ENCODE assay signal across 8 cellular contexts in genomic region chr17:76738468-76738850, GRCh38. TPM values are rescaled to one million over a fixed set of nuclear protein-coding genes. Genes with fewer than 3 reads are reported as not detected.
DNase-seq lines count a peak whose midpoint lies in the region; ATAC-seq lines count a peak whose summit lies in the region.

No MANE protein-coding gene starts in this region.

- peaks cover 0 to 9% (median 0%) of the 10 kb centered on the region in 11 experiments; a peak in 3 of 22 replicates for H3K9me3 ChIP-seq in BLaER1 treated with 17β-estradiol and CSF1 and Interleukin-3, amounts not matched to agents 10 nM and 100 nM (replicated peaks in 1 of 11)
- no peaks in the 10 kb centered on the region for H3K9me3 ChIP-seq in KOPT-K1 (ENCODE audit: insufficient read depth, low read length, poor library complexity, severe bottlenecking)

- no peaks in the 10 kb centered on the region for H3K27me3 ChIP-seq in BLaER1 treated with 17β-estradiol and CSF1 and Interleukin-3, amounts not matched to agents 10 nM and 100 nM

- H3K4me3 Mint-ChIP-seq in naive B cell: peak overlapping the region; percentile 95 to 99 (median 98)

- peak overlapping the region; percentile 79 to 97 (median 91) for H3K4me2 ChIP-seq in BLaER1 treated with 17β-estradiol and CSF1 and Interleukin-3, amounts not matched to agents 10 nM and 100 nM

- H3K36me3 Mint-ChIP-seq in naive B cell: peaks cover 24 to 33% of the 10 kb centered on the region in 2 donors

- H3K9ac ChIP-seq in BLaER1 treated with 17β-estradiol and CSF1 and Interleukin-3, amounts not matched to agents 10 nM and 100 nM: peak overlapping the region; percentile 81 to 100 (median 99)

- H3K36me3 ChIP-seq in BLaER1 treated with 17β-estradiol and CSF1 and Interleukin-3, amounts not matched to agents 10 nM and 100 nM: peaks cover 34 to 59% (median 47%) of the 10 kb centered on the region in 11 experiments
- peaks cover 62% of the 10 kb centered on the region for H3K36me3 ChIP-seq in KOPT-K1 (ENCODE audit: insufficient read depth, low read length)

- peak overlapping the region; percentile 81 to 99 (median 95) for H3K4me3 ChIP-seq in BLaER1 treated with 17β-estradiol and CSF1 and Interleukin-3, amounts not matched to agents 10 nM and 100 nM

- peak overlapping the region; percentile 79 to 99 (median 98); a peak in 21 of 22 replicates for H3K27ac ChIP-seq in BLaER1 treated with 17β-estradiol and CSF1 and Interleukin-3, amounts not matched to agents 10 nM and 100 nM
- H3K27ac ChIP-seq in KOPT-K1 (ENCODE audit: low read depth, low read length, poor library complexity, severe bottlenecking): peak overlapping the region; percentile 97

- peaks cover 25 to 36% (median 32%) of the 10 kb centered on the region in 11 experiments; a peak in 21 of 22 replicates for H4K20me1 ChIP-seq in BLaER1 treated with 17β-estradiol and CSF1 and Interleukin-3, amounts not matched to agents 10 nM and 100 nM

- peak; percentile 26 for DNase-seq in cerebellar cortex (ENCODE audit: low spot score)
- DNase-seq in naive B cell: no peak
- no peak for DNase-seq in retina
- DNase-seq in inferior parietal cortex (ENCODE audit: extremely low spot score): no peak

- H3K27me3 Mint-ChIP-seq in naive B cell: no peaks in the 10 kb centered on the region

- peaks cover 27 to 46% (median 34%) of the 10 kb centered on the region in 3 donors for H3K4me1 Mint-ChIP-seq in naive B cell

- H3K27ac Mint-ChIP-seq in naive B cell: peak overlapping the region; percentile 97 to 99 (median 99)

- no peaks in the 10 kb centered on the region for H3K9me3 Mint-ChIP-seq in naive B cell

- ATAC-seq in naive B cell (ENCODE audit: low read depth in 2 of 2): no peak
- no peak for ATAC-seq in HG02938 (IDR thresholded peaks at IDR 0.05; ENCODE audit: unreplicated experiment)
- no peak for ATAC-seq in HG03175 (IDR thresholded peaks at IDR 0.05; ENCODE audit: unreplicated experiment)

- peaks cover 23 to 39% (median 30%) of the 10 kb centered on the region in 10 experiments for H3K4me1 ChIP-seq in BLaER1 treated with 17β-estradiol and CSF1 and Interleukin-3, amounts not matched to agents 10 nM and 100 nM

RNA-seq across cellular contexts. Expression of gene MFSD11, which starts 0.5 kb away (rescaled TPM):
- polyA plus RNA-seq in naive B cell (ENCODE audit: low read depth in 6 of 6): 10 to 100 TPM; 18.3 to 39.2 (median 23.2) TPM

RNA-seq across cellular contexts. Expression of gene SRSF2, which starts 1.3 kb away (rescaled TPM):
- polyA plus RNA-seq in naive B cell (ENCODE audit: low read depth in 6 of 6): 100 to 1,000 TPM in 4 of 6 donors, 10 to 100 TPM in 2; 70.5 to 144 (median 112) TPM

RNA-seq across cellular contexts. Expression of gene METTL23, which starts 11.8 kb away (rescaled TPM):
- polyA plus RNA-seq in naive B cell (ENCODE audit: low read depth in 6 of 6): 100 to 1,000 TPM; 119 to 177 (median 143) TPM

RNA-seq across cellular contexts. Expression of gene JMJD6, which starts 12.1 kb away (rescaled TPM):
- 10 to 100 TPM; 17.4 to 38.2 (median 20.0) TPM for polyA plus RNA-seq in naive B cell (ENCODE audit: low read depth in 6 of 6)

RNA-seq across cellular contexts. Expression of gene MXRA7, which starts 27.7 kb away (rescaled TPM):
- 1 to 10 TPM; 1.8 to 7.7 (median 3.5) TPM for polyA plus RNA-seq in naive B cell (ENCODE audit: low read depth in 6 of 6)
